In the genomic region with DNA sequence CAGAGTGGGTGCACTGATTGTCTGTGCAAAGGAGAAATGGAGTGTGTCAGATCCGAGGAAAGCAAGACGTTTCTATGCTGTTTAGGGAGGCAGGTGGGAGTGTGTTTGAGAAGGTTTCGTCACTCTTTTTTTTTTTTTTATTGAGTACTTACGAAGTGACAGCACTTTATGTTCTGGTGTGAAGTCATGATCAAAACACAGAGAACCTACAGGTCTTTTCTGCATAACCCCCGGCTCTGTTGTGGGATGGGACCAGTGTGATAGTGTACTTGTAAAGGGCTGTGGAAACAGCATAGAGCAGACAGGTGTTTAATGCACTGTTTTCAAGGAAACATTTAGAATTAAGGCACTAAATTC, we compare ENCODE assay signal across 8 cellular contexts. TPM values are rescaled to one million over a fixed set of nuclear protein-coding genes. Genes with fewer than 3 reads are reported as not detected.
DNase-seq lines count a peak whose midpoint lies in the region; TF ChIP-seq lines count a peak whose summit lies in the region.

No MANE protein-coding gene starts in this region.

- peak overlapping the region; percentile 100 for H3K27ac Mint-ChIP-seq in activated CD4-positive, alpha-beta T cell treated with anti-CD3 and anti-CD28 coated beads, Interleukin-2, amount 10 ng/mL, durations not matched to agents 7 days and 5 days

- CTCF ChIA-PET in activated CD4-positive, alpha-beta T cell treated with anti-CD3 and anti-CD28 coated beads, Interleukin-2, amount 10 ng/mL, durations not matched to agents 7 days and 5 days (lab: Charles Lee), result interaction anchor here (0.7 to 2.8 kb wide), 5 partner anchors 9 to 180 kb away, joined by 3 to 11 read pairs (median 5); no protein-coding TSS in a partner anchor

- H3K27me3 Mint-ChIP-seq in activated CD4-positive, alpha-beta T cell treated with anti-CD3 and anti-CD28 coated beads, Interleukin-2, amount 10 ng/mL, durations not matched to agents 7 days and 5 days, result no peaks in the 10 kb centered on the region

- H3K4me3 Mint-ChIP-seq in activated CD4-positive, alpha-beta T cell treated with anti-CD3 and anti-CD28 coated beads, Interleukin-2, amount 10 ng/mL, durations not matched to agents 7 days and 5 days, result peak overlapping the region; percentile 100

- POLR2A ChIA-PET in activated CD4-positive, alpha-beta T cell treated with anti-CD3 and anti-CD28 coated beads, Interleukin-2, amount 10 ng/mL, durations not matched to agents 7 days and 5 days (lab: Charles Lee), result interaction anchor here (1.0 to 1.5 kb wide), 3 partner anchors 8 to 65 kb away, joined by 3 to 4 read pairs (median 3); no protein-coding TSS in a partner anchor

- peaks cover 24% of the 10 kb centered on the region for H3K36me3 Mint-ChIP-seq in activated CD4-positive, alpha-beta T cell treated with anti-CD3 and anti-CD28 coated beads, Interleukin-2, amount 10 ng/mL, durations not matched to agents 7 days and 5 days (ENCODE audit: low read depth)

- peaks cover 39% of the 10 kb centered on the region for H3K4me1 Mint-ChIP-seq in activated CD4-positive, alpha-beta T cell treated with anti-CD3 and anti-CD28 coated beads, Interleukin-2, amount 10 ng/mL, durations not matched to agents 7 days and 5 days

- TF ChIP-seq CTCF in foreskin fibroblast (IDR thresholded peaks at IDR 0.05; ENCODE audit: low read depth, low read length) (no peak), retinal pigment epithelial cell (conservative IDR thresholded peaks at IDR 0.05; ENCODE audit: low read depth, low read length) (no peak)

- no peak for DNase-seq in activated CD4-positive, alpha-beta T cell treated with anti-CD3 and anti-CD28 coated beads, Interleukin-2, amount 10 ng/mL, durations not matched to agents 7 days and 5 days
- DNase-seq in activated CD4-positive, alpha-beta T cell treated with anti-CD3 and anti-CD28 coated beads for 1 hour, result no peak
- DNase-seq in T-helper 9 cell (peak; percentile 33), foreskin fibroblast (no peak), retinal pigment epithelial cell (ENCODE audit: low read depth) (no peak), mesenteric fat pad (ENCODE audit: low spot score) (no peak), hypothalamus (lab: John Stamatoyannopoulos, UW) (no peak), cerebellum (ENCODE audit: low spot score) (no peak)

- H3K4me3 ChIP-seq in foreskin fibroblast (ENCODE audit: low read depth in 1 of 2, low read length in 2 of 2) (peak overlapping the region; percentile 82 to 85), retinal pigment epithelial cell (ENCODE audit: low read length) (peak overlapping the region; percentile 85)

- no peaks in the 10 kb centered on the region for H3K9me3 Mint-ChIP-seq in activated CD4-positive, alpha-beta T cell treated with anti-CD3 and anti-CD28 coated beads, Interleukin-2, amount 10 ng/mL, durations not matched to agents 7 days and 5 days

RNA-seq across cellular contexts. Expression of gene MIA3, which starts 26.7 kb away (rescaled TPM):
- 10 to 100 TPM; 51.1 to 67.9 TPM for total RNA-seq in activated CD4-positive, alpha-beta T cell treated with anti-CD3 and anti-CD28 coated beads, Interleukin-2, amount 10 ng/mL, durations not matched to agents 7 days and 5 days
- total RNA-seq in mesenteric fat pad (69.4 TPM), cerebellum (56.3 TPM)

RNA-seq across cellular contexts. Expression of gene TAF1A, which starts 54.9 kb away (rescaled TPM):
- 10 to 100 TPM in 1 of 2 experiments, 1 to 10 TPM in 1; 10.0 to 10.6 TPM for total RNA-seq in activated CD4-positive, alpha-beta T cell treated with anti-CD3 and anti-CD28 coated beads, Interleukin-2, amount 10 ng/mL, durations not matched to agents 7 days and 5 days
- 7.2 TPM for total RNA-seq in mesenteric fat pad
- 23.4 TPM for total RNA-seq in cerebellum
